ENCODE assay signal across 8 cellular contexts in the genomic region with DNA sequence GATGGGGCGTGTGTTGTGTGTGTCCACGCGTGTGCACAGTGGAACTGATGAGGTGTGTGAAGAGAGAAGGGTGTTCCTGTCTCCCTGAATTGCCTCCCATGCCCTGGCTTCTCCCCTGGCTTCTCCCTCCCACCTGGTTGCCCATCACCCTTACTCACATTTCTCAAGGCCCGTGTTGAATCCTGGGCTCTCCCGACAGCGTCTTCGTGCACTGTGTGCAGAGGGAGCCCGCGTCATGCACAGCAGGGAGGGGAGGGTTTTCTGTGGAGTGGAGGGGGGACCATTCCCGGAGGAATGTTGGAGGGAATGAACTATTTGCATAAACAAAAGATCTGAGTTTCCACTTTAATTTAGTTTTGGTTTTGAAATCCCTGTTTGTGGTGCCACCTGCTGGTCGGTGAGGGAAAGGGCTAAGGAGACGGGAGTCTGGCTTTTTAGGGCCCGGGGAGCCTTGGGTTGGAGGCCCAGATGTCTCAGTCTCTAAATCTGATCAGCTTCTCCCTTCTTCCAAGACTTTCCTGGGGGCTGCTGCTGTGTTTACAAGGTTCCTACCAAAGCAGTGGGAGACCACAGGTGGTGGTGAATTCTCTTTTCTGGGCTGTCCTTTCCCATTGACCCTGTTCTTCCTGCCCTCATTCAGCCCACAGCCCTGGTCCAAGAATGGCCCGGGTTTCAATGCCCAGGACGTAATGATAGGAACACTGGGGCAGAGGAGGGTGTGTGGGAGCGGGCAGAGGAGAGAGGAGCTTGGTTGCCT. TPM values are rescaled to one million over a fixed set of nuclear protein-coding genes. Genes with fewer than 3 reads are reported as not detected.
DNase-seq lines count a peak whose midpoint lies in the region; ATAC-seq and TF ChIP-seq lines count a peak whose summit lies in the region.

A gene (minus strand): TSS at position 217 of the 757 bp plus-strand sequence. CDS start 57 bp downstream, at position 160.

- peaks cover 3% of the 10 kb centered on the region for H3K36me3 Mint-ChIP-seq in chondrocyte (ENCODE audit: low read depth)

- DNase-seq in NCI-H1694 treated with DMSO at 0.1 percent for 48 hours (lab: John Stamatoyannopoulos, UW) (peak; percentile 31), NCI-H1694 (lab: John Stamatoyannopoulos, UW) (no peak), NCI-H1105 treated with DMSO at 0.1 percent for 48 hours (lab: John Stamatoyannopoulos, UW) (peak; percentile 63), chondrocyte (ENCODE audit: low spot score) (no peak), kidney glomerular epithelial cell (lab: John Stamatoyannopoulos, UW) (peak; percentile 36)
- DNase-seq in activated CD4-positive, alpha-beta T cell treated with anti-CD3 and anti-CD28 coated beads for 1 hour = peak; percentile 56
- peak; percentile 38 to 68 for DNase-seq in stimulated activated CD4-positive, alpha-beta T cell treated with anti-CD3 and anti-CD28 coated beads, Interleukin-15, amount 100 ng/mL, for 48 hours (ENCODE audit: low read depth in 2 of 2)

- H3K27me3 Mint-ChIP-seq in chondrocyte (ENCODE audit: low read depth) = peaks cover 3% of the 10 kb centered on the region

- peaks cover 13% of the 10 kb centered on the region for H3K4me1 Mint-ChIP-seq in chondrocyte (ENCODE audit: low read depth)

- TF ChIP-seq CTCF in chondrocyte (IDR thresholded peaks at IDR 0.05) = peak; percentile 98

- H3K9me3 Mint-ChIP-seq in chondrocyte (ENCODE audit: low read depth) = no peaks in the 10 kb centered on the region

- H3K27ac Mint-ChIP-seq in chondrocyte (ENCODE audit: unreplicated experiment) = peak within 1 kb of the TSS; percentile 27

- no peak for ATAC-seq in HG02938 (IDR thresholded peaks at IDR 0.05; ENCODE audit: unreplicated experiment)

- H3K4me3 Mint-ChIP-seq in chondrocyte (ENCODE audit: unreplicated experiment) = peak within 1 kb of the TSS; percentile 64

RNA-seq across cellular contexts. Expression of the gene that starts here (rescaled TPM):
- total RNA-seq in chondrocyte = 19.7 to 21.9 TPM (median 19.8 TPM) in 3 replicates

Comparison
In these comparisons a context has a peak if more than half of its experiments do, and no peak if none do; other contexts are left out.
1. DNase-seq: peak in NCI-H1694 treated with DMSO at 0.1 percent for 48 hours (single experiment), NCI-H1105 treated with DMSO at 0.1 percent for 48 hours (single experiment), activated CD4-positive, alpha-beta T cell treated with anti-CD3 and anti-CD28 coated beads for 1 hour (single experiment), kidney glomerular epithelial cell (single experiment) and stimulated activated CD4-positive, alpha-beta T cell treated with anti-CD3 and anti-CD28 coated beads, Interleukin-15, amount 100 ng/mL, for 48 hours (2 of 2); none in NCI-H1694 (single experiment) and chondrocyte (single experiment).